1 cellular context compared by ENCODE assay signal in the genomic region with DNA sequence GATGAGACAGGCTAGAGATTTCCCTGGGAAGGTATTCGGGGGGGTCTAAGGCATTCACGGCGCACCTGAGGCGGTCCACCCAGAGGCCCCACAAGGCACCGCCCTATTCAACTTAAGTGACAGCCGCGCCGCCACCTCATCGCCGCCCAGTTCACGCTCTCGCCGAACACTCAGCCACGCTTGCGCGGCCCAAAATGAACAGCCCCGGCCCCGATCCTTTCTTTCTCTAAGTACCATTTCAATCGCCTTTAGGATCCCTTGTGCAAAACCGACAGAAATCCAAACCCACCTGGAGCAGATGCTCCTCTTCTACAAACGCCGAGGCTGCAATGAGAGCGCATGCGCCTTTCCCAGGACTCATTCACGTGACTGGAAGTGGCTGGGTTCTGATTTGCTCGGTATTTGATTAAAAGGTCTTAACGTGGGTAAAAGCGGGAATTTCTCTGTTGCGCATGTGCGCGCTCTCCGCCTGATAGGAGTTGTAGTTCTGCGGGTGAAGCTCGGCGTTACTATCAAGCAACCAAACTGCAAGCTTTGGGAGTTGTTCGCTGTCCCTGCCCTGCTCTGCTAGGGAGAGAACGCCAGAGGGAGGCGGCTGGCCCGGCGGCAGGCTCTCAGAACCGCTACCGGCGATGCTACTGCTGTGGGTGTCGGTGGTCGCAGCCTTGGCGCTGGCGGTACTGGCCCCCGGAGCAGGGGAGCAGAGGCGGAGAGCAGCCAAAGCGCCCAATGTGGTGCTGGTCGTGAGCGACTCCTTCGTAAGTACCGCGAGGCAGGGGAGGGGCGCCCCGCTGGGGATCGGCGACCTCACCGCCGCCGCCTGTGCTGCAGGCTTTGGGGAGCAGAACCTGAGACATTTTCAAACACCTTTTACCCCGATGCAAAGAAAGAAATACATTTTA.
TF ChIP-seq lines count a peak whose summit lies in the region.

A gene with protein sequence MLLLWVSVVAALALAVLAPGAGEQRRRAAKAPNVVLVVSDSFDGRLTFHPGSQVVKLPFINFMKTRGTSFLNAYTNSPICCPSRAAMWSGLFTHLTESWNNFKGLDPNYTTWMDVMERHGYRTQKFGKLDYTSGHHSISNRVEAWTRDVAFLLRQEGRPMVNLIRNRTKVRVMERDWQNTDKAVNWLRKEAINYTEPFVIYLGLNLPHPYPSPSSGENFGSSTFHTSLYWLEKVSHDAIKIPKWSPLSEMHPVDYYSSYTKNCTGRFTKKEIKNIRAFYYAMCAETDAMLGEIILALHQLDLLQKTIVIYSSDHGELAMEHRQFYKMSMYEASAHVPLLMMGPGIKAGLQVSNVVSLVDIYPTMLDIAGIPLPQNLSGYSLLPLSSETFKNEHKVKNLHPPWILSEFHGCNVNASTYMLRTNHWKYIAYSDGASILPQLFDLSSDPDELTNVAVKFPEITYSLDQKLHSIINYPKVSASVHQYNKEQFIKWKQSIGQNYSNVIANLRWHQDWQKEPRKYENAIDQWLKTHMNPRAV (plus strand): TSS at position 455 of the 902 bp plus-strand sequence. CDS start 178 bp downstream, at position 633.
A gene (minus strand): TSS at position 331 of the 902 bp plus-strand sequence. CDS start 7,827 bp downstream, outside the sequence.

TF ChIP-seq in GM12878, 131 proteins besides CTCF, POLR2A, EP300 and RAD21 (continued from another document and continues in another):
- TF ChIP-seq ZNF24 (IDR thresholded peaks at IDR 0.05) = no peak
- no peak for TF ChIP-seq BRCA1 (IDR thresholded peaks at IDR 0.05; ENCODE audit: low read depth, low read length)
- no peak; the same call in none of the 2 replicates for TF ChIP-seq YY1 (IDR thresholded peaks at IDR 0.05; ENCODE audit: low read depth, low read length)
- TF ChIP-seq NR2C1 (IDR thresholded peaks at IDR 0.05) = no peak
- TF ChIP-seq YBX1 (IDR thresholded peaks at IDR 0.05) = no peak
- no peak for TF ChIP-seq MEF2A (IDR thresholded peaks at IDR 0.05; ENCODE audit: insufficient read depth, low read depth, low read length)
- TF ChIP-seq ZNF217 (IDR thresholded peaks at IDR 0.05) = no peak
- TF ChIP-seq RCOR1 (conservative IDR thresholded peaks at IDR 0.05; ENCODE audit: low read depth, low read length) = 0 out of 2 replicates have a peak, but pooled peaks have one; percentile 56
- no peak; the same call in 1 of the 2 replicates for TF ChIP-seq GABPA (IDR thresholded peaks at IDR 0.05; ENCODE audit: low read depth)
- TF ChIP-seq CEBPB (IDR thresholded peaks at IDR 0.05; ENCODE audit: borderline replicate concordance in 1 of 2, low read depth in 2 of 2, low read length in 2 of 2) = no peak
- no peak for TF ChIP-seq BCL11A (IDR thresholded peaks at IDR 0.05; ENCODE audit: low read depth, low read length)
- no peak for TF ChIP-seq CREB1 (IDR thresholded peaks at IDR 0.05; ENCODE audit: low read depth)
- TF ChIP-seq RB1 (IDR thresholded peaks at IDR 0.05; ENCODE audit: borderline replicate concordance) = no peak
- TF ChIP-seq ESRRA (IDR thresholded peaks at IDR 0.05; ENCODE audit: low read length) = no peak
- TF ChIP-seq PAX5 (IDR thresholded peaks at IDR 0.05; ENCODE audit: borderline replicate concordance, low read depth, low read length) = no peak
- TF ChIP-seq, protein P1, sequence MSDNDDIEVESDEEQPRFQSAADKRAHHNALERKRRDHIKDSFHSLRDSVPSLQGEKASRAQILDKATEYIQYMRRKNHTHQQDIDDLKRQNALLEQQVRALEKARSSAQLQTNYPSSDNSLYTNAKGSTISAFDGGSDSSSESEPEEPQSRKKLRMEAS (IDR thresholded peaks at IDR 0.05; ENCODE audit: low read depth, low read length) = no peak
- TF ChIP-seq SUZ12 (IDR thresholded peaks at IDR 0.05; ENCODE audit: unreplicated experiment) = no peak
- no peak for TF ChIP-seq ZBED1 (IDR thresholded peaks at IDR 0.05; ENCODE audit: borderline replicate concordance)
- no peak for TF ChIP-seq TARDBP (IDR thresholded peaks at IDR 0.05; ENCODE audit: borderline replicate concordance)
- TF ChIP-seq LARP7 (IDR thresholded peaks at IDR 0.05) = peak; percentile 87
- TF ChIP-seq, protein P2, sequence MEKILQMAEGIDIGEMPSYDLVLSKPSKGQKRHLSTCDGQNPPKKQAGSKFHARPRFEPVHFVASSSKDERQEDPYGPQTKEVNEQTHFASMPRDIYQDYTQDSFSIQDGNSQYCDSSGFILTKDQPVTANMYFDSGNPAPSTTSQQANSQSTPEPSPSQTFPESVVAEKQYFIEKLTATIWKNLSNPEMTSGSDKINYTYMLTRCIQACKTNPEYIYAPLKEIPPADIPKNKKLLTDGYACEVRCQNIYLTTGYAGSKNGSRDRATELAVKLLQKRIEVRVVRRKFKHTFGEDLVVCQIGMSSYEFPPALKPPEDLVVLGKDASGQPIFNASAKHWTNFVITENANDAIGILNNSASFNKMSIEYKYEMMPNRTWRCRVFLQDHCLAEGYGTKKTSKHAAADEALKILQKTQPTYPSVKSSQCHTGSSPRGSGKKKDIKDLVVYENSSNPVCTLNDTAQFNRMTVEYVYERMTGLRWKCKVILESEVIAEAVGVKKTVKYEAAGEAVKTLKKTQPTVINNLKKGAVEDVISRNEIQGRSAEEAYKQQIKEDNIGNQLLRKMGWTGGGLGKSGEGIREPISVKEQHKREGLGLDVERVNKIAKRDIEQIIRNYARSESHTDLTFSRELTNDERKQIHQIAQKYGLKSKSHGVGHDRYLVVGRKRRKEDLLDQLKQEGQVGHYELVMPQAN (conservative IDR thresholded peaks at IDR 0.05) = peak; percentile 64
- TF ChIP-seq CBX3 (IDR thresholded peaks at IDR 0.05; ENCODE audit: borderline replicate concordance, low read depth) = no peak
- TF ChIP-seq, protein P3, sequence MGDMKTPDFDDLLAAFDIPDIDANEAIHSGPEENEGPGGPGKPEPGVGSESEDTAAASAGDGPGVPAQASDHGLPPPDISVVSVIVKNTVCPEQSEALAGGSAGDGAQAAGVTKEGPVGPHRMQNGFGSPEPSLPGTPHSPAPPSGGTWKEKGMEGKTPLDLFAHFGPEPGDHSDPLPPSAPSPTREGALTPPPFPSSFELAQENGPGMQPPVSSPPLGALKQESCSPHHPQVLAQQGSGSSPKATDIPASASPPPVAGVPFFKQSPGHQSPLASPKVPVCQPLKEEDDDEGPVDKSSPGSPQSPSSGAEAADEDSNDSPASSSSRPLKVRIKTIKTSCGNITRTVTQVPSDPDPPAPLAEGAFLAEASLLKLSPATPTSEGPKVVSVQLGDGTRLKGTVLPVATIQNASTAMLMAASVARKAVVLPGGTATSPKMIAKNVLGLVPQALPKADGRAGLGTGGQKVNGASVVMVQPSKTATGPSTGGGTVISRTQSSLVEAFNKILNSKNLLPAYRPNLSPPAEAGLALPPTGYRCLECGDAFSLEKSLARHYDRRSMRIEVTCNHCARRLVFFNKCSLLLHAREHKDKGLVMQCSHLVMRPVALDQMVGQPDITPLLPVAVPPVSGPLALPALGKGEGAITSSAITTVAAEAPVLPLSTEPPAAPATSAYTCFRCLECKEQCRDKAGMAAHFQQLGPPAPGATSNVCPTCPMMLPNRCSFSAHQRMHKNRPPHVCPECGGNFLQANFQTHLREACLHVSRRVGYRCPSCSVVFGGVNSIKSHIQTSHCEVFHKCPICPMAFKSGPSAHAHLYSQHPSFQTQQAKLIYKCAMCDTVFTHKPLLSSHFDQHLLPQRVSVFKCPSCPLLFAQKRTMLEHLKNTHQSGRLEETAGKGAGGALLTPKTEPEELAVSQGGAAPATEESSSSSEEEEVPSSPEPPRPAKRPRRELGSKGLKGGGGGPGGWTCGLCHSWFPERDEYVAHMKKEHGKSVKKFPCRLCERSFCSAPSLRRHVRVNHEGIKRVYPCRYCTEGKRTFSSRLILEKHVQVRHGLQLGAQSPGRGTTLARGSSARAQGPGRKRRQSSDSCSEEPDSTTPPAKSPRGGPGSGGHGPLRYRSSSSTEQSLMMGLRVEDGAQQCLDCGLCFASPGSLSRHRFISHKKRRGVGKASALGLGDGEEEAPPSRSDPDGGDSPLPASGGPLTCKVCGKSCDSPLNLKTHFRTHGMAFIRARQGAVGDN (IDR thresholded peaks at IDR 0.05) = no peak
- TF ChIP-seq, protein P4, sequence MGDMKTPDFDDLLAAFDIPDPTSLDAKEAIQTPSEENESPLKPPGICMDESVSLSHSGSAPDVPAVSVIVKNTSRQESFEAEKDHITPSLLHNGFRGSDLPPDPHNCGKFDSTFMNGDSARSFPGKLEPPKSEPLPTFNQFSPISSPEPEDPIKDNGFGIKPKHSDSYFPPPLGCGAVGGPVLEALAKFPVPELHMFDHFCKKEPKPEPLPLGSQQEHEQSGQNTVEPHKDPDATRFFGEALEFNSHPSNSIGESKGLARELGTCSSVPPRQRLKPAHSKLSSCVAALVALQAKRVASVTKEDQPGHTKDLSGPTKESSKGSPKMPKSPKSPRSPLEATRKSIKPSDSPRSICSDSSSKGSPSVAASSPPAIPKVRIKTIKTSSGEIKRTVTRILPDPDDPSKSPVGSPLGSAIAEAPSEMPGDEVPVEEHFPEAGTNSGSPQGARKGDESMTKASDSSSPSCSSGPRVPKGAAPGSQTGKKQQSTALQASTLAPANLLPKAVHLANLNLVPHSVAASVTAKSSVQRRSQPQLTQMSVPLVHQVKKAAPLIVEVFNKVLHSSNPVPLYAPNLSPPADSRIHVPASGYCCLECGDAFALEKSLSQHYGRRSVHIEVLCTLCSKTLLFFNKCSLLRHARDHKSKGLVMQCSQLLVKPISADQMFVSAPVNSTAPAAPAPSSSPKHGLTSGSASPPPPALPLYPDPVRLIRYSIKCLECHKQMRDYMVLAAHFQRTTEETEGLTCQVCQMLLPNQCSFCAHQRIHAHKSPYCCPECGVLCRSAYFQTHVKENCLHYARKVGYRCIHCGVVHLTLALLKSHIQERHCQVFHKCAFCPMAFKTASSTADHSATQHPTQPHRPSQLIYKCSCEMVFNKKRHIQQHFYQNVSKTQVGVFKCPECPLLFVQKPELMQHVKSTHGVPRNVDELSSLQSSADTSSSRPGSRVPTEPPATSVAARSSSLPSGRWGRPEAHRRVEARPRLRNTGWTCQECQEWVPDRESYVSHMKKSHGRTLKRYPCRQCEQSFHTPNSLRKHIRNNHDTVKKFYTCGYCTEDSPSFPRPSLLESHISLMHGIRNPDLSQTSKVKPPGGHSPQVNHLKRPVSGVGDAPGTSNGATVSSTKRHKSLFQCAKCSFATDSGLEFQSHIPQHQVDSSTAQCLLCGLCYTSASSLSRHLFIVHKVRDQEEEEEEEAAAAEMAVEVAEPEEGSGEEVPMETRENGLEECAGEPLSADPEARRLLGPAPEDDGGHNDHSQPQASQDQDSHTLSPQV (IDR thresholded peaks at IDR 0.05) = no peak
- no peak for TF ChIP-seq STAT3 (IDR thresholded peaks at IDR 0.05; ENCODE audit: low read depth, low read length)
- TF ChIP-seq SP1 (IDR thresholded peaks at IDR 0.05; ENCODE audit: low read depth, low read length) = peak; percentile 7
- 0 out of 2 replicates have a peak, but pooled peaks have one; percentile 32 for TF ChIP-seq IRF4 (IDR thresholded peaks at IDR 0.05; ENCODE audit: low read depth, low read length)
- peak; percentile 7 for TF ChIP-seq RELA (IDR thresholded peaks at IDR 0.05; ENCODE audit: borderline replicate concordance, partially characterized antibody)
- TF ChIP-seq RUNX3 (IDR thresholded peaks at IDR 0.05; ENCODE audit: low read length) = peak; percentile 69
- no peak for TF ChIP-seq KAT2A (conservative IDR thresholded peaks at IDR 0.05; ENCODE audit: control insufficient read depth, low read depth, low read length)
- TF ChIP-seq FOXK2 (IDR thresholded peaks at IDR 0.05) = no peak
- TF ChIP-seq BMI1 (IDR thresholded peaks at IDR 0.05; ENCODE audit: borderline replicate concordance) = no peak
- TF ChIP-seq MTA2 (IDR thresholded peaks at IDR 0.05; ENCODE audit: low read depth) = no peak
- peak; percentile 97 to 98 for TF ChIP-seq BHLHE40 (IDR thresholded peaks at IDR 0.05; ENCODE audit: borderline replicate concordance in 1 of 2, low read depth in 2 of 2, low read length in 1 of 2)
- TF ChIP-seq TBL1XR1 (IDR thresholded peaks at IDR 0.05; ENCODE audit: low read depth, low read length) = no peak
- TF ChIP-seq BACH1 (IDR thresholded peaks at IDR 0.05; ENCODE audit: borderline replicate concordance) = peak; percentile 48; the same call in 1 of the 2 replicates
- 0 out of 2 replicates have a peak, but pooled peaks have one; percentile 53 for TF ChIP-seq ASH2L (IDR thresholded peaks at IDR 0.05; ENCODE audit: borderline replicate concordance, low read depth)
- TF ChIP-seq EZH2 (IDR thresholded peaks at IDR 0.05; ENCODE audit: borderline replicate concordance, control insufficient read depth, low read depth, low read length) = no peak
- TF ChIP-seq, protein P5, sequence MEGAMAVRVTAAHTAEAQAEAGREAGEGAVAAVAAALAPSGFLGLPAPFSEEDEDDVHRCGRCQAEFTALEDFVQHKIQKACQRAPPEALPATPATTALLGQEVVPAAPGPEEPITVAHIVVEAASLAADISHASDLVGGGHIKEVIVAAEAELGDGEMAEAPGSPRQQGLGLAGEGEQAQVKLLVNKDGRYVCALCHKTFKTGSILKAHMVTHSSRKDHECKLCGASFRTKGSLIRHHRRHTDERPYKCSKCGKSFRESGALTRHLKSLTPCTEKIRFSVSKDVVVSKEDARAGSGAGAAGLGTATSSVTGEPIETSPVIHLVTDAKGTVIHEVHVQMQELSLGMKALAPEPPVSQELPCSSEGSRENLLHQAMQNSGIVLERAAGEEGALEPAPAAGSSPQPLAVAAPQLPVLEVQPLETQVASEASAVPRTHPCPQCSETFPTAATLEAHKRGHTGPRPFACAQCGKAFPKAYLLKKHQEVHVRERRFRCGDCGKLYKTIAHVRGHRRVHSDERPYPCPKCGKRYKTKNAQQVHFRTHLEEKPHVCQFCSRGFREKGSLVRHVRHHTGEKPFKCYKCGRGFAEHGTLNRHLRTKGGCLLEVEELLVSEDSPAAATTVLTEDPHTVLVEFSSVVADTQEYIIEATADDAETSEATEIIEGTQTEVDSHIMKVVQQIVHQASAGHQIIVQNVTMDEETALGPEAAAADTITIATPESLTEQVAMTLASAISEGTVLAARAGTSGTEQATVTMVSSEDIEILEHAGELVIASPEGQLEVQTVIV (IDR thresholded peaks at IDR 0.05; ENCODE audit: borderline replicate concordance, partially characterized antibody) = no peak
- TF ChIP-seq, protein P6, sequence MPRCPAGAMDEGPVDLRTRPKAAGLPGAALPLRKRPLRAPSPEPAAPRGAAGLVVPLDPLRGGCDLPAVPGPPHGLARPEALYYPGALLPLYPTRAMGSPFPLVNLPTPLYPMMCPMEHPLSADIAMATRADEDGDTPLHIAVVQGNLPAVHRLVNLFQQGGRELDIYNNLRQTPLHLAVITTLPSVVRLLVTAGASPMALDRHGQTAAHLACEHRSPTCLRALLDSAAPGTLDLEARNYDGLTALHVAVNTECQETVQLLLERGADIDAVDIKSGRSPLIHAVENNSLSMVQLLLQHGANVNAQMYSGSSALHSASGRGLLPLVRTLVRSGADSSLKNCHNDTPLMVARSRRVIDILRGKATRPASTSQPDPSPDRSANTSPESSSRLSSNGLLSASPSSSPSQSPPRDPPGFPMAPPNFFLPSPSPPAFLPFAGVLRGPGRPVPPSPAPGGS (IDR thresholded peaks at IDR 0.05; ENCODE audit: borderline replicate concordance, insufficient read depth, low read depth, low read length, poor library complexity, severe bottlenecking) = no peak
